ENCODE assay signal across 8 cellular contexts in genomic region chr5:75236322-75237316, GRCh38. TPM values are rescaled to one million over a fixed set of nuclear protein-coding genes. Genes with fewer than 3 reads are reported as not detected.
DNase-seq lines count a peak whose midpoint lies in the region; TF ChIP-seq lines count a peak whose summit lies in the region.

ANKRD31 (minus strand) TSS chr5:75236878; CDS start chr5:75236686, 192 bp downstream.

- DNase-seq in Calu3 (peak; percentile 94), GM20000 (ENCODE audit: low spot score) (peak; percentile 95), HT-29 (ENCODE audit: low spot score) (peak; percentile 85), NOMO-1 treated with dmso at 0.1 percent for 144 hours (lab: John Stamatoyannopoulos, UW; ENCODE audit: unreplicated experiment) (peak; percentile 67), epidermal melanocyte (ENCODE audit: insufficient read length, low spot score) (peak; percentile 83)
- DNase-seq in activated CD8-positive, alpha-beta memory T cell treated with anti-CD3 and anti-CD28 coated beads, Interleukin-2, amount 50 U/mL, for 48 hours = peak; percentile 92
- DNase-seq in stimulated activated CD8-positive, alpha-beta memory T cell treated with anti-CD3 and anti-CD28 coated beads, Interleukin-2, amount 100 ng/mL, for 48 hours (ENCODE audit: low read depth in 2 of 2) = peak; percentile 80 to 88

- H3K27me3 Mint-ChIP-seq in Calu3 (ENCODE audit: unreplicated experiment) = no peaks in the 10 kb centered on the region

- H3K4me3 Mint-ChIP-seq in Calu3 (ENCODE audit: low read depth, unreplicated experiment) = peak within 1 kb of the TSS; percentile 69

- no peaks in the 10 kb centered on the region for H3K9me3 ChIP-seq in mononuclear cell (ENCODE audit: low read depth, low read length)

- intact Hi-C loops in Calu3 (cut with micrococcal nuclease; ENCODE audit: unreplicated experiment) = loop anchor here (2.0 to 10.0 kb wide), 4 partner anchors 28 to 302 kb away; partner anchors contain the start of genes GCNT4 and HMGCR

- no peaks in the 10 kb centered on the region for H3K27me3 ChIP-seq in mononuclear cell (ENCODE audit: insufficient read depth, low read length)

- H3K4me1 ChIP-seq in mononuclear cell (ENCODE audit: insufficient read depth, low read length) = peaks cover 11% of the 10 kb centered on the region

- CTCF ChIA-PET in Calu3 (lab: Charles Lee) = interaction anchor here (0.5 to 2.9 kb wide), 16 partner anchors 18 to 302 kb away, joined by 3 to 18 read pairs (median 4); partner anchors contain the start of gene HMGCR

- no peaks in the 10 kb centered on the region for H3K9me3 Mint-ChIP-seq in Calu3 (ENCODE audit: low read depth, unreplicated experiment)

- peaks cover 16% of the 10 kb centered on the region for H3K36me3 Mint-ChIP-seq in Calu3 (ENCODE audit: insufficient read depth, unreplicated experiment)

- BruUV-seq in Calu3 (replicated peaks; lab: Mats Ljungman, UMichigan) = TSS peak; percentile 94

- H3K4me3 ChIP-seq in mononuclear cell (ENCODE audit: low read length) = peak within 1 kb of the TSS; percentile 67

- peak within 1 kb of the TSS; percentile 81 for H3K27ac Mint-ChIP-seq in Calu3 (ENCODE audit: unreplicated experiment)

- TF ChIP-seq CTCF in Calu3 (IDR thresholded peaks at IDR 0.05; ENCODE audit: unreplicated experiment) (peak; percentile 85), GM20000 (IDR thresholded peaks at IDR 0.05; ENCODE audit: extremely low read depth, missing control alignments) (peak; percentile 86)

- peaks cover 30% of the 10 kb centered on the region for H3K4me1 Mint-ChIP-seq in Calu3 (ENCODE audit: low read depth, unreplicated experiment)

RNA-seq across cellular contexts. Expression of gene ANKRD31, which starts in this region (rescaled TPM):
- 1.5 and 1.7 TPM in 2 replicates for total RNA-seq in Calu3 (2022)
- 0.05 TPM in 1 of 2 replicates, not detected in the other for total RNA-seq in HT-29 (2014; rRNA removed; shearing (Covaris generic))
- 0.63 TPM for total RNA-seq in mononuclear cell

Comparison
In these comparisons a context has a peak if more than half of its experiments do, and no peak if none do; other contexts are left out.
1. Peak in every context shown above with its lines: DNase-seq and H3K4me3 ChIP-seq.
2. Peak in DNase-seq in HT-29; RNA of the gene not detected or under 1 TPM.